ENCODE assay signal across 22 cellular contexts in the genomic region with DNA sequence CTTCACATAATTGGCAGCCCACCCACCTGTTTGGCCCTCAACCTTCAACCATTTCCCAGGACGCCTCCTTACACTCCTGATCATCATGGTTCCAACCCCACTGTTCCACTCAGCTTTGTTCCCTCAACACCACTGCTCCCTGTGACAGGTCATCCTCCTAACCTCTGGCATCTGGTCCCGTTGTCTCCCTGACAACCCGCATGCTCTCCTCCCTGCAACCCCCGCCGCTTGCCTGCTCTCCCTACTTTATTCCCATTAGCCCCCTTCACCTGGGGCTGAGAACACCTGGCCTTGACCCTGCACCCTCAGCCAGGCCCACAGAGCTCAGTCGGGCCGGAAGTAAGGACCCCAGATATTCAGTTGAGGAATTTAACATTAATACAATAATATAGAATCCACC. TPM values are rescaled to one million over a fixed set of nuclear protein-coding genes. Genes with fewer than 3 reads are reported as not detected.
DNase-seq lines count a peak whose midpoint lies in the region; ATAC-seq and TF ChIP-seq lines count a peak whose summit lies in the region.
"Had no signal": no experiment of that assay in that cellular context is flagged by ENCODE, and none has a peak within 500 bp of the region (broad histone marks: within the 10 kb centered on the region; RNA-seq: fewer than 3 reads in every experiment).

No MANE protein-coding gene starts in this region.

- H3K27me3 ChIP-seq in hepatocyte: no peaks in the 10 kb centered on the region

- no peak overlapping the region for H3K4me3 ChIP-seq in hepatocyte

- no peaks in the 10 kb centered on the region for H3K9me2 ChIP-seq in hepatocyte (replicated peaks; ENCODE audit: insufficient read depth)

- H3K9me3 Mint-ChIP-seq in brain: no peaks in the 10 kb centered on the region
- no peaks in the 10 kb centered on the region for H3K9me3 Mint-ChIP-seq in nephron

- no peaks in the 10 kb centered on the region for H4K20me1 ChIP-seq in hepatocyte (ENCODE audit: insufficient read depth, poor library complexity, severe bottlenecking)

- H3K27ac Mint-ChIP-seq in brain (peak overlapping the region; percentile 23 to 96 (median 85)), nephron (peak overlapping the region; percentile 30 to 87 (median 82))
- H3K27ac Mint-ChIP-seq: CD8-positive, alpha-beta memory T cell had no signal

- no peak overlapping the region for H3K4me2 ChIP-seq in hepatocyte

- H3K9me3 ChIP-seq in hepatocyte (ENCODE audit: low read depth): no peaks in the 10 kb centered on the region

- ATAC-seq in HG03354 (IDR thresholded peaks at IDR 0.05; ENCODE audit: poor library complexity, severe bottlenecking, unreplicated experiment) (no peak), GM18870 (IDR thresholded peaks at IDR 0.05; ENCODE audit: unreplicated experiment) (no peak)
- ATAC-seq: Panc1, SK-N-SH treated with all-trans-retinoic acid at 6 μM for 48 hours had no signal

- H3K36me3 ChIP-seq in hepatocyte (replicated peaks; ENCODE audit: insufficient read depth, low read depth): no peaks in the 10 kb centered on the region

- no peak for TF ChIP-seq CTCF in brain (conservative IDR thresholded peaks at IDR 0.05)
- TF ChIP-seq CTCF in nephron (IDR thresholded peaks at IDR 0.05; ENCODE audit: unreplicated experiment in 3 of 3): no peak
- no peak for TF ChIP-seq CTCF in hepatocyte (IDR thresholded peaks at IDR 0.05; ENCODE audit: poor library complexity)

- H3K4me1 ChIP-seq in hepatocyte (ENCODE audit: insufficient read depth): peaks cover 5% of the 10 kb centered on the region

- H3K36me3 Mint-ChIP-seq in brain (peaks cover 85% of the 10 kb centered on the region), nephron (ENCODE audit: low read depth) (peaks cover 67% of the 10 kb centered on the region)

- DNase-seq in NCI-H2227 (lab: John Stamatoyannopoulos, UW; ENCODE audit: unreplicated experiment) (peak; percentile 2), NCI-H2227 treated with DMSO at 0.1 percent for 48 hours (lab: John Stamatoyannopoulos, UW) (no peak), hepatocyte (ENCODE audit: low spot score) (no peak)
- DNase-seq in stimulated activated CD8-positive, alpha-beta memory T cell treated with anti-CD3 and anti-CD28 coated beads, Interleukin-4, amount 100 ng/mL, for 48 hours: no peak
- DNase-seq: ACHN; Calu3; CD8-positive, alpha-beta memory T cell; IMR-90; NCI-H1105; NCI-H146; NCI-H2029; NCI-H345; NCI-H524; NCI-H82 had no signal

- WGBS in hepatocyte (ENCODE audit: low lambda C conversion rate, missing lambda C conversion rate): 86% methylated on average over 7 of the region's 7 CpGs

- peaks cover 3% of the 10 kb centered on the region for H3K27me3 Mint-ChIP-seq in brain
- no peaks in the 10 kb centered on the region for H3K27me3 Mint-ChIP-seq in nephron (ENCODE audit: low read depth)

- H3K27ac ChIP-seq in hepatocyte: no peak overlapping the region
- H3K27ac ChIP-seq: 22Rv1, C4-2B had no signal

- no peak overlapping the region for H2AFZ ChIP-seq in hepatocyte

- no peaks in the 10 kb centered on the region for H3K79me2 ChIP-seq in hepatocyte

- peaks cover 49% of the 10 kb centered on the region for H3K4me1 Mint-ChIP-seq in brain
- H3K4me1 Mint-ChIP-seq in nephron: peaks cover 53% of the 10 kb centered on the region
- H3K4me1 Mint-ChIP-seq: CD8-positive, alpha-beta memory T cell had no signal

- no peak overlapping the region for H3K4me3 Mint-ChIP-seq in brain
- H3K4me3 Mint-ChIP-seq in nephron: peak overlapping the region in 1 of 3 experiments; percentile 42

RNA-seq across cellular contexts. Expression of gene PCDHGC5, which starts 12.9 kb away (rescaled TPM):
- polyA plus RNA-seq in brain (ENCODE audit: insufficient read depth, low read depth, low replicate concordance) (4.3 TPM), hepatocyte (0.16 TPM in 1 of 2 replicates, not detected in the other)
- 0.92 and 1.1 TPM in 2 replicates for total RNA-seq in hepatocyte
- total RNA-seq: CD8-positive, alpha-beta memory T cell had no signal
- polyA plus RNA-seq: CD8-positive, alpha-beta memory T cell had no signal

RNA-seq across cellular contexts. Expression of gene PCDHGC4, which starts 17.0 kb away (rescaled TPM):
- polyA plus RNA-seq in brain (ENCODE audit: insufficient read depth, low read depth, low replicate concordance) (31.8 TPM), hepatocyte (0.15 and 0.35 TPM in 2 replicates)
- total RNA-seq in hepatocyte: 0.44 and 1.5 TPM in 2 replicates
- total RNA-seq: CD8-positive, alpha-beta memory T cell had no signal
- polyA plus RNA-seq: CD8-positive, alpha-beta memory T cell had no signal

RNA-seq across cellular contexts. Expression of gene PCDHGC3, which starts 26.0 kb away (rescaled TPM):
- 246 TPM for polyA plus RNA-seq in brain (ENCODE audit: insufficient read depth, low read depth, low replicate concordance)
- total RNA-seq in hepatocyte: 16.9 and 18.9 TPM in 2 replicates
- 35.8 and 40.8 TPM in 2 replicates for polyA plus RNA-seq in hepatocyte
- polyA plus RNA-seq: CD8-positive, alpha-beta memory T cell had no signal

Comparison
In these comparisons a context has a peak if more than half of its experiments do, and no peak if none do; other contexts are left out.
1. RNA of gene PCDHGC4, which starts 17.0 kb away (polyA plus RNA-seq): 31.8 TPM in brain (single experiment); 0.15 to 0.35 TPM in hepatocyte; every median in the first group is over 10 times any median in the second.